Comparison of ENCODE assay signal across 10 cellular contexts in genomic region chr20:13219327-13220193, GRCh38. TPM values are rescaled to one million over a fixed set of nuclear protein-coding genes. Genes with fewer than 3 reads are reported as not detected.
A peak's percentile ranks its signal among the peaks of the same experiment; 100 is the strongest.
DNase-seq lines count a peak whose midpoint lies in the region; ATAC-seq lines count a peak whose summit lies in the region.
"Had no signal": no experiment of that assay in that cellular context is flagged by ENCODE, and none has a peak within 500 bp of the region (broad histone marks: within the 10 kb centered on the region; RNA-seq: fewer than 3 reads in every experiment).

No MANE protein-coding gene starts in this region.

- no peak overlapping the region for H3K4ac ChIP-seq in mesenchymal stem cell (ENCODE audit: low read depth in 1 of 2, low read length in 2 of 2)

- no peak for ATAC-seq in central memory CD8-positive, alpha-beta T cell (replicated peaks; ENCODE audit: extremely low read depth, poor library complexity, severe bottlenecking)
- ATAC-seq in GM19035 (IDR thresholded peaks at IDR 0.05; ENCODE audit: unreplicated experiment) (no peak), GM19467 (IDR thresholded peaks at IDR 0.05; ENCODE audit: unreplicated experiment) (no peak)

- H3K18ac ChIP-seq in mesenchymal stem cell (ENCODE audit: low read depth in 1 of 2, low read length in 2 of 2) = no peak overlapping the region

- H3K27me3 ChIP-seq in mesenchymal stem cell (ENCODE audit: control insufficient read depth in 1 of 2, insufficient read depth in 1 of 2, low read length in 2 of 2) = peaks cover 24 to 57% of the 10 kb centered on the region in 2 experiments
- no peaks in the 10 kb centered on the region for H3K27me3 ChIP-seq in stomach smooth muscle (ENCODE audit: control insufficient read depth in 1 of 2, insufficient read depth in 2 of 2, low read length in 2 of 2)

- no peak overlapping the region for H3K27ac Mint-ChIP-seq in activated CD4-positive, alpha-beta T cell treated with anti-CD3 and anti-CD28 coated beads, Interleukin-2, amount 10 ng/mL, durations not matched to agents 24 days and 14 days
- no peak overlapping the region for H3K27ac Mint-ChIP-seq in central memory CD8-positive, alpha-beta T cell (ENCODE audit: low read depth)

- no peak for DNase-seq in activated CD4-positive, alpha-beta T cell treated with anti-CD3 and anti-CD28 coated beads, Interleukin-2, amount 10 ng/mL, durations not matched to agents 24 days and 14 days
- no peak for DNase-seq in activated CD4-positive, alpha-beta T cell treated with anti-CD3 and anti-CD28 coated beads, Interleukin-2, amount 50 U/mL, for 4 hours
- DNase-seq in central memory CD8-positive, alpha-beta T cell (ENCODE audit: low spot score in 2 of 2) = no peak
- DNase-seq in mesenchymal stem cell (no peak), H4 (ENCODE audit: low spot score) (no peak)

- H3K4me1 ChIP-seq in mesenchymal stem cell (ENCODE audit: control insufficient read depth, insufficient read depth, low read depth, low read length) = peaks cover 17% of the 10 kb centered on the region
- peaks cover 17% of the 10 kb centered on the region for H3K4me1 ChIP-seq in stomach smooth muscle (ENCODE audit: control insufficient read depth, insufficient read depth, low read length)

- H3K9me3 ChIP-seq in mesenchymal stem cell (ENCODE audit: control insufficient read depth, low read length) (no peaks in the 10 kb centered on the region), stomach smooth muscle (ENCODE audit: control insufficient read depth in 2 of 2, low read length in 2 of 2) (no peaks in the 10 kb centered on the region)

- no peak overlapping the region for H3K27ac ChIP-seq in mesenchymal stem cell (ENCODE audit: low read length, poor library complexity, severe bottlenecking)
- H3K27ac ChIP-seq in stomach smooth muscle (ENCODE audit: low read length) = no peak overlapping the region
- H3K27ac ChIP-seq: SK-N-MC had no signal

- no peak overlapping the region for H4K8ac ChIP-seq in mesenchymal stem cell (ENCODE audit: low read length)

- H3K14ac ChIP-seq in mesenchymal stem cell (ENCODE audit: low read length in 2 of 2) = no peak overlapping the region

- intact Hi-C loops in activated CD4-positive, alpha-beta T cell treated with anti-CD3 and anti-CD28 coated beads, Interleukin-2, amount 10 ng/mL, durations not matched to agents 24 days and 14 days (cut with micrococcal nuclease) = loop anchor here (2.0 to 10.0 kb wide), 3 partner anchors 27 to 565 kb away; partner anchors contain the start of genes ESF1 and NDUFAF5

- H3K36me3 ChIP-seq in mesenchymal stem cell (ENCODE audit: control insufficient read depth in 1 of 2, insufficient read depth in 2 of 2, low read depth in 1 of 2, low read length in 2 of 2) (no peaks in the 10 kb centered on the region), stomach smooth muscle (ENCODE audit: control insufficient read depth in 2 of 2, insufficient read depth in 2 of 2, low read length in 2 of 2) (no peaks in the 10 kb centered on the region)

- H2AFZ ChIP-seq in mesenchymal stem cell (ENCODE audit: low read depth, low read length) = no peak overlapping the region

- H2BK5ac ChIP-seq in mesenchymal stem cell (ENCODE audit: low read depth, low read length, poor library complexity, severe bottlenecking) = no peak overlapping the region

- H3K4me2 ChIP-seq in mesenchymal stem cell (ENCODE audit: low read length, poor library complexity, severe bottlenecking) = peak overlapping the region; percentile 100

- no peak overlapping the region for H2AK5ac ChIP-seq in mesenchymal stem cell (ENCODE audit: low read length, severe bottlenecking)

- H3K79me1 ChIP-seq in mesenchymal stem cell (replicated peaks; ENCODE audit: low read length, poor library complexity, severe bottlenecking) = no peaks in the 10 kb centered on the region

- H3K9me3 Mint-ChIP-seq in activated CD4-positive, alpha-beta T cell treated with anti-CD3 and anti-CD28 coated beads, Interleukin-2, amount 10 ng/mL, durations not matched to agents 24 days and 14 days = no peaks in the 10 kb centered on the region
- H3K9me3 Mint-ChIP-seq in central memory CD8-positive, alpha-beta T cell = no peaks in the 10 kb centered on the region

- no peak overlapping the region for H2BK120ac ChIP-seq in mesenchymal stem cell (ENCODE audit: low read depth, low read length)

- H3K4me3 ChIP-seq in mesenchymal stem cell (ENCODE audit: insufficient read depth in 1 of 2, low read depth in 1 of 2, low read length in 2 of 2) (peak overlapping the region; percentile 64 to 87), stomach smooth muscle (ENCODE audit: low read length in 2 of 2) (peak overlapping the region; percentile 80)

- H3K9ac ChIP-seq in mesenchymal stem cell (ENCODE audit: low read length) (peak overlapping the region; percentile 79), stomach smooth muscle (ENCODE audit: low read length in 2 of 2) (peak overlapping the region; percentile 42 to 56)

- WGBS in mesenchymal stem cell = 1% methylated on average over 32 of the region's 38 CpGs

- no peak overlapping the region for H4K91ac ChIP-seq in mesenchymal stem cell (ENCODE audit: low read length)

- H2BK15ac ChIP-seq in mesenchymal stem cell (ENCODE audit: low read depth, poor library complexity, severe bottlenecking) = no peak overlapping the region

- H2BK12ac ChIP-seq in mesenchymal stem cell (ENCODE audit: low read length in 2 of 2) = no peak overlapping the region

- peaks cover 3% of the 10 kb centered on the region for H3K36me3 Mint-ChIP-seq in activated CD4-positive, alpha-beta T cell treated with anti-CD3 and anti-CD28 coated beads, Interleukin-2, amount 10 ng/mL, durations not matched to agents 24 days and 14 days (ENCODE audit: low read depth)
- H3K36me3 Mint-ChIP-seq in central memory CD8-positive, alpha-beta T cell (ENCODE audit: insufficient read depth) = no peaks in the 10 kb centered on the region

- peaks cover 16% of the 10 kb centered on the region for H3K4me1 Mint-ChIP-seq in activated CD4-positive, alpha-beta T cell treated with anti-CD3 and anti-CD28 coated beads, Interleukin-2, amount 10 ng/mL, durations not matched to agents 24 days and 14 days
- peaks cover 6% of the 10 kb centered on the region for H3K4me1 Mint-ChIP-seq in central memory CD8-positive, alpha-beta T cell

- H3K4me3 Mint-ChIP-seq in activated CD4-positive, alpha-beta T cell treated with anti-CD3 and anti-CD28 coated beads, Interleukin-2, amount 10 ng/mL, durations not matched to agents 24 days and 14 days = peak overlapping the region; percentile 85
- H3K4me3 Mint-ChIP-seq in central memory CD8-positive, alpha-beta T cell = peak overlapping the region; percentile 76

- H3K27me3 Mint-ChIP-seq in activated CD4-positive, alpha-beta T cell treated with anti-CD3 and anti-CD28 coated beads, Interleukin-2, amount 10 ng/mL, durations not matched to agents 24 days and 14 days = peaks cover 71% of the 10 kb centered on the region
- peaks cover 68% of the 10 kb centered on the region for H3K27me3 Mint-ChIP-seq in central memory CD8-positive, alpha-beta T cell

- no peak overlapping the region for H3K23ac ChIP-seq in mesenchymal stem cell (ENCODE audit: low read length in 2 of 2)

RNA-seq across cellular contexts. Expression of gene ISM1, which starts 1.5 kb away (rescaled TPM):
- total RNA-seq in activated CD4-positive, alpha-beta T cell treated with anti-CD3 and anti-CD28 coated beads, Interleukin-2, amount 10 ng/mL, durations not matched to agents 24 days and 14 days = 5.3 and 5.4 TPM in 2 replicates
- not detected for polyA plus RNA-seq in mesenchymal stem cell (2013, experiment 1 of 2)
- polyA plus RNA-seq in mesenchymal stem cell (2013, experiment 2 of 2) = 0.03 TPM
- 0.35 and 0.47 TPM in 2 replicates for total RNA-seq in H4 (2014; rRNA removed; shearing (Covaris generic))
- total RNA-seq: lung microvascular endothelial cell had no signal
